16 cellular contexts compared by ENCODE assay signal in the genomic region with DNA sequence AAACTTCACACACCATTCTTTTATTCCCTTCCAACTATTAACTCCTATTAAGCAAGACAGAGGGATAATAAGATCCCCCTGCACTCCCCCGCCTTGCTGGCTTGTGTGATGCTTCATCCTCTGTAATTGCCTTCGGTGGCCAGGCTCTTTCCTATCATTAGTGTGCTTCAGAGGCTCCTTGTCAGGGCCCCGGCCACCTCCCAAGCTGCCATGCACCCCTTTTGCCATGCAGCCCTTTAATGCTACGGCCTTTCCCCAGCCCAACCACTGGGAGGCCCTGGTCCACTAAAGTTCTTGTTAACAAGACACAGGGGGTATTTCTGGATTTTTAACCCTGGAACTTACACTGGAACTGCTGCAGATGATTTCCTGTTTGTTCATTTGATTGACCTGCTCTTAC.
DNase-seq lines count a peak whose midpoint lies in the region; ATAC-seq, FAIRE-seq and TF ChIP-seq lines count a peak whose summit lies in the region.
"Had no signal": no experiment of that assay in that cellular context is flagged by ENCODE, and none has a peak within 500 bp of the region (broad histone marks: within the 10 kb centered on the region; RNA-seq: fewer than 3 reads in every experiment).

No MANE protein-coding gene starts in this region.

- CTCF ChIA-PET in HEK293T (lab: Yijun Ruan, JAX), result no interaction called here

- no peak for ATAC-seq in stimulated activated effector memory CD8-positive, alpha-beta T cell treated with anti-CD3 and anti-CD28 coated beads, Interleukin-12 subunit alpha, Interleukin-12 subunit beta, amount 100 ng/mL, for 72 hours
- ATAC-seq: T-helper 17 cell had no signal

- H3K9me3 Mint-ChIP-seq in brain, result peaks cover 0 to 3% (median 0%) of the 10 kb centered on the region in 5 experiments
- H3K9me3 Mint-ChIP-seq in stimulated activated effector memory CD8-positive, alpha-beta T cell treated with anti-CD3 and anti-CD28 coated beads, Interleukin-12 subunit alpha, Interleukin-12 subunit beta, amount 100 ng/mL, for 72 hours, result no peaks in the 10 kb centered on the region
- H3K9me3 Mint-ChIP-seq: stimulated activated naive CD8-positive, alpha-beta T cell treated with anti-CD3 and anti-CD28 coated beads, Interleukin-15, Interleukin-2, amounts not matched to agents 100 ng/mL and 50 ng/mL, for 24 hours had no signal

- H3K4me3 ChIP-seq in MM.1S (ENCODE audit: low read length), result no peak overlapping the region
- H3K4me3 ChIP-seq: ascending aorta, HAP-1, PC-9, right lobe of liver had no signal

- peaks cover 34% of the 10 kb centered on the region for H3K27me3 Mint-ChIP-seq in brain

- no peaks in the 10 kb centered on the region for H3K9me2 ChIP-seq in MM.1S (replicated peaks; ENCODE audit: insufficient read depth, low read length)

- peaks cover 42% of the 10 kb centered on the region for H3K4me1 Mint-ChIP-seq in brain
- no peaks in the 10 kb centered on the region for H3K4me1 Mint-ChIP-seq in stimulated activated effector memory CD8-positive, alpha-beta T cell treated with anti-CD3 and anti-CD28 coated beads, Interleukin-12 subunit alpha, Interleukin-12 subunit beta, amount 100 ng/mL, for 72 hours

- H3F3A ChIP-seq in MM.1S (ENCODE audit: insufficient read depth, low read length), result no peaks in the 10 kb centered on the region

- no peaks in the 10 kb centered on the region for H4K20me1 ChIP-seq in MM.1S (ENCODE audit: insufficient read depth, low read length)

- H3K4me3 Mint-ChIP-seq in brain, result peak overlapping the region in 1 of 5 experiments; percentile 46
- H3K4me3 Mint-ChIP-seq in stimulated activated effector memory CD8-positive, alpha-beta T cell treated with anti-CD3 and anti-CD28 coated beads, Interleukin-12 subunit alpha, Interleukin-12 subunit beta, amount 100 ng/mL, for 72 hours, result no peak overlapping the region
- H3K4me3 Mint-ChIP-seq: stimulated activated naive CD8-positive, alpha-beta T cell treated with anti-CD3 and anti-CD28 coated beads, Interleukin-15, Interleukin-2, amounts not matched to agents 100 ng/mL and 50 ng/mL, for 24 hours; T-helper 17 cell had no signal

- H3K4me1 ChIP-seq in MM.1S (ENCODE audit: low read length), result peaks cover 19% of the 10 kb centered on the region
- H3K4me1 ChIP-seq: HAP-1, right lobe of liver had no signal

- DNase-seq in D721Med (ENCODE audit: insufficient read length, low spot score) (peak; percentile 46), MM.1S (no peak), medulla oblongata (ENCODE audit: extremely low spot score) (peak; percentile 44), SW480 (ENCODE audit: low spot score) (no peak), HEK293T (ENCODE audit: extremely low spot score) (no peak), SIG-M5 (lab: John Stamatoyannopoulos, UW) (no peak)
- DNase-seq in stimulated activated effector memory CD8-positive, alpha-beta T cell treated with anti-CD3 and anti-CD28 coated beads, Interleukin-12 subunit alpha, Interleukin-12 subunit beta, amount 100 ng/mL, for 72 hours (ENCODE audit: low spot score in 2 of 2), result no peak
- DNase-seq: activated CD4-positive, alpha-beta T cell treated with anti-CD3 and anti-CD28 coated beads, Interleukin-2, amount 50 U/mL, for 1 hour; left colon; T-helper 17 cell had no signal

- POLR2A ChIA-PET in HEK293T (lab: Yijun Ruan, JAX), result no interaction called here

- no peak overlapping the region for H3K9ac ChIP-seq in MM.1S (ENCODE audit: low read length)

- H3K79me2 ChIP-seq in MM.1S (ENCODE audit: low read length), result no peaks in the 10 kb centered on the region

- no peaks in the 10 kb centered on the region for H3K36me3 ChIP-seq in MM.1S (replicated peaks; ENCODE audit: insufficient read depth, low read length)
- H3K36me3 ChIP-seq: ascending aorta, HAP-1, right lobe of liver had no signal

- H3K27ac Mint-ChIP-seq in brain, result peak overlapping the region in 4 of 5 experiments; percentile 15 to 88 (median 60)
- H3K27ac Mint-ChIP-seq in stimulated activated effector memory CD8-positive, alpha-beta T cell treated with anti-CD3 and anti-CD28 coated beads, Interleukin-12 subunit alpha, Interleukin-12 subunit beta, amount 100 ng/mL, for 72 hours, result no peak overlapping the region
- H3K27ac Mint-ChIP-seq: stimulated activated naive CD8-positive, alpha-beta T cell treated with anti-CD3 and anti-CD28 coated beads, Interleukin-15, Interleukin-2, amounts not matched to agents 100 ng/mL and 50 ng/mL, for 24 hours; T-helper 17 cell had no signal

- no peaks in the 10 kb centered on the region for H3K27me3 ChIP-seq in MM.1S (replicated peaks; ENCODE audit: insufficient read depth, low read length)
- H3K27me3 ChIP-seq: ascending aorta, right lobe of liver had no signal

- peak overlapping the region; percentile 28; the same call in 1 of the 2 replicates for H3K4me2 ChIP-seq in MM.1S (ENCODE audit: low read depth, low read length)
- H3K4me2 ChIP-seq: PC-9 had no signal

- no peaks in the 10 kb centered on the region for H3K9me3 ChIP-seq in MM.1S (replicated peaks; ENCODE audit: insufficient read depth, low read length)
- H3K9me3 ChIP-seq: ascending aorta, HAP-1, right lobe of liver had no signal

- no peak overlapping the region for H2AFZ ChIP-seq in MM.1S (ENCODE audit: low read length)
- H2AFZ ChIP-seq: PC-9 had no signal

- no peak for FAIRE-seq in D721Med (lab: Jason Lieb, UNC)

- no peaks in the 10 kb centered on the region for H3K36me3 Mint-ChIP-seq in brain
- no peaks in the 10 kb centered on the region for H3K36me3 Mint-ChIP-seq in stimulated activated effector memory CD8-positive, alpha-beta T cell treated with anti-CD3 and anti-CD28 coated beads, Interleukin-12 subunit alpha, Interleukin-12 subunit beta, amount 100 ng/mL, for 72 hours

- TF ChIP-seq CTCF in D721Med (IDR thresholded peaks at IDR 0.05; ENCODE audit: insufficient read depth, missing control alignments) (peak; percentile 14), MM.1S (IDR thresholded peaks at IDR 0.05; ENCODE audit: low read length) (peak; percentile 13; the same call in 1 of the 2 replicates), brain (conservative IDR thresholded peaks at IDR 0.05) (peak in 1 of 2 experiments; percentile 24)

- no peak overlapping the region for H3K27ac ChIP-seq in MM.1S (ENCODE audit: low read length)
- H3K27ac ChIP-seq: ascending aorta, PC-9, right lobe of liver had no signal

TF ChIP-seq in HEK293T, 16 proteins besides CTCF, POLR2A, EP300 and RAD21:
- TF ChIP-seq FOXK2 (IDR thresholded peaks at IDR 0.05), result no peak
- no peak for TF ChIP-seq FOXA1 (IDR thresholded peaks at IDR 0.05)
- TF ChIP-seq SUZ12 (IDR thresholded peaks at IDR 0.05), result no peak
- no peak for TF ChIP-seq CTBP1 (IDR thresholded peaks at IDR 0.05; ENCODE audit: borderline replicate concordance)
- TF ChIP-seq, protein P1, sequence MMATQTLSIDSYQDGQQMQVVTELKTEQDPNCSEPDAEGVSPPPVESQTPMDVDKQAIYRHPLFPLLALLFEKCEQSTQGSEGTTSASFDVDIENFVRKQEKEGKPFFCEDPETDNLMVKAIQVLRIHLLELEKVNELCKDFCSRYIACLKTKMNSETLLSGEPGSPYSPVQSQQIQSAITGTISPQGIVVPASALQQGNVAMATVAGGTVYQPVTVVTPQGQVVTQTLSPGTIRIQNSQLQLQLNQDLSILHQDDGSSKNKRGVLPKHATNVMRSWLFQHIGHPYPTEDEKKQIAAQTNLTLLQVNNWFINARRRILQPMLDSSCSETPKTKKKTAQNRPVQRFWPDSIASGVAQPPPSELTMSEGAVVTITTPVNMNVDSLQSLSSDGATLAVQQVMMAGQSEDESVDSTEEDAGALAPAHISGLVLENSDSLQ (IDR thresholded peaks at IDR 0.05), result no peak
- TF ChIP-seq TARDBP (IDR thresholded peaks at IDR 0.05), result no peak
- TF ChIP-seq FOXM1 (IDR thresholded peaks at IDR 0.05; ENCODE audit: borderline replicate concordance), result no peak
- TF ChIP-seq LEF1 (IDR thresholded peaks at IDR 0.05; ENCODE audit: borderline replicate concordance), result no peak
- TF ChIP-seq ARNT (IDR thresholded peaks at IDR 0.05), result no peak

Comparison
In these comparisons a context has a peak if more than half of its experiments do, and no peak if none do; other contexts are left out.
1. DNase-seq: peak in D721Med (single experiment) and medulla oblongata (single experiment); none in MM.1S (single experiment), SW480 (single experiment), HEK293T (single experiment), SIG-M5 (single experiment) and stimulated activated effector memory CD8-positive, alpha-beta T cell treated with anti-CD3 and anti-CD28 coated beads, Interleukin-12 subunit alpha, Interleukin-12 subunit beta, amount 100 ng/mL, for 72 hours (0 of 2).